Comparison of ENCODE assay signal across 10 cellular contexts in the genomic region with DNA sequence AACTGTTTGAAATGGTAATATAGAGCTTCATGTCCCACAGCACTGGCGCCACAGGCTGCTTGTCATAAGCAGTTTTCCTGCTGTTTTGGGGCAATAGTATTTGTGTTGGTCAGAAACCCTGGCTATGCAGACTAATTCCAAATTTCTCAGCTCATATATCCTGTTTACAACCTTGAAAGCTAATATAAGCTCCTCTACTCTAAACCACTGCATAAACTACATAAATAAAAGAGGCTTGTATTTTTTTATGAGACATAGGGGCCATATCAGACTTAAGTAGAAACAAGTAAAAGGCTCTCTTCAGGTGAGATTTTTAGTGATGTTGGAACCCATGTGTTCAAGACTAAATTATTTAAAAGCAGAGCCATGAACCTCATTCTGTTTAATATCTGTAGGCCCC.
"Had no signal": no experiment of that assay in that cellular context is flagged by ENCODE, and none has a peak within 500 bp of the region (broad histone marks: within the 10 kb centered on the region; RNA-seq: fewer than 3 reads in every experiment).

No MANE protein-coding gene starts in this region.

- H3K9me3 ChIP-seq: HAP-1 had no signal

- H3K27ac ChIP-seq: GM23248 had no signal

- H3K4me3 ChIP-seq: GM23248, HAP-1 had no signal

- ATAC-seq: HCT116 had no signal

- H2AFZ ChIP-seq: GM23248 had no signal

- H3K9ac ChIP-seq: GM23248 had no signal

- DNase-seq: GM23248, GOT3, H7, H9, HCEC 1CT, HFFc6 had no signal

- H3K9me3 Mint-ChIP-seq: H9, HFFc6 had no signal

- H3K4me1 ChIP-seq: HAP-1 had no signal

- FAIRE-seq: H1, H54 had no signal

- H3K36me3 ChIP-seq: HAP-1 had no signal

- H3K4me1 Mint-ChIP-seq: H9 had no signal

- H3K4me3 Mint-ChIP-seq: H9, HFFc6 had no signal

- H3K27ac Mint-ChIP-seq: H9, HFFc6 had no signal
